12 cellular contexts compared by ENCODE assay signal in the genomic region with DNA sequence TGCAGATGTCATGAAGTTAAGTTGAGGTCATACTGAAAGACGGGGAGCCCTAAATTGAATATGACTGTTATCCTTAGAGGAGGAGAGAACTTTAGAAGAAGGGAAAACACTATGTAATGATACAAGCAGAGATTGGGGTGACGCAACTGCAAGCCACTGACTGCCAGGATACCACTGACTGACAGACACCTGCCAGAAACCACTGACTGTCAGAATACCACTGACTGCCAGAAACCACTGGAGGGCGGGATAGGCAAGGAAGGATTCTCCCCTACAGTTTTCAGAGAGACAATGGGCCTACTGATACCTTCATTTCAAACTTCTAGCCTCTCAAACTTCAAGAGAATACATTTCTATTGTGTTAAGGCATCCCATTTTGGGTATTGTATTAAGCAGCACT.
DNase-seq lines count a peak whose midpoint lies in the region; ATAC-seq, FAIRE-seq and TF ChIP-seq lines count a peak whose summit lies in the region.
"Had no signal": no experiment of that assay in that cellular context is flagged by ENCODE, and none has a peak within 500 bp of the region (broad histone marks: within the 10 kb centered on the region; RNA-seq: fewer than 3 reads in every experiment).

No MANE protein-coding gene starts in this region.

- 71% methylated on average over 3 of the region's 3 CpGs; no CpG with 5 or more reads in 1 of the 2 experiments for WGBS in H1 (ENCODE audit: extremely low coverage in 1 of 2, insufficient coverage in 1 of 2, insufficient read length in 1 of 2, insufficient replicate concordance in 2 of 2, low coverage in 1 of 2, low lambda C conversion rate in 2 of 2, missing lambda C conversion rate in 1 of 2), 2 experiments
- WGBS in body of pancreas, 2 donors: 36 to 52% methylated on average over 3 of the region's 3 CpGs

- CTCF ChIA-PET in H1 (lab: Charles Lee; ENCODE audit: partially characterized antibody): interaction anchor here (0.7 to 2.5 kb wide), 6 partner anchors 61 to 187 kb away, joined by 3 to 18 read pairs (median 6); no protein-coding TSS in a partner anchor

- no peak overlapping the region for H2BK20ac ChIP-seq in H1 (ENCODE audit: low read length)

- TF ChIP-seq EP300 in H1 (IDR thresholded peaks at IDR 0.05; ENCODE audit: borderline replicate concordance in 1 of 2, low read depth in 2 of 2, low read length in 2 of 2): no peak

- no peak overlapping the region for H2BK5ac ChIP-seq in H1 (ENCODE audit: low read depth, low read length)

- no peak overlapping the region for H3K4ac ChIP-seq in H1 (replicated peaks; ENCODE audit: insufficient read length, low read depth, low read length)

- no peaks in the 10 kb centered on the region for H3K79me2 ChIP-seq in H1 (ENCODE audit: control insufficient read depth in 1 of 2, insufficient read depth in 2 of 2, low read length in 2 of 2)

- H4K91ac ChIP-seq in H1 (replicated peaks; ENCODE audit: insufficient read length, low read length): no peak overlapping the region

- no peaks in the 10 kb centered on the region for H4K20me1 ChIP-seq in H1 (replicated peaks in 1 of 2; ENCODE audit: control insufficient read depth in 1 of 2, insufficient read depth in 2 of 2, low read length in 2 of 2)

- H3K9me3 ChIP-seq in H1 (ENCODE audit: insufficient read depth in 2 of 2, low read depth in 1 of 2, low read length in 1 of 2): no peaks in the 10 kb centered on the region
- no peaks in the 10 kb centered on the region for H3K9me3 ChIP-seq in body of pancreas
- H3K9me3 ChIP-seq: SJCRH30 had no signal

- no peak for TF ChIP-seq POLR2A in H1 (IDR thresholded peaks at IDR 0.05; ENCODE audit: control extremely low read depth in 1 of 2, low read depth in 2 of 2, low read length in 2 of 2)
- no peak for TF ChIP-seq POLR2A in GM12892 (IDR thresholded peaks at IDR 0.05; ENCODE audit: low read depth, low read length)
- TF ChIP-seq POLR2A in body of pancreas (IDR thresholded peaks at IDR 0.05): no peak

- no peaks in the 10 kb centered on the region for H3K27me3 ChIP-seq in H1 (replicated peaks in 1 of 4; ENCODE audit: control insufficient read depth in 3 of 4, extremely low read depth in 1 of 4, insufficient read depth in 3 of 4, low read length in 3 of 4)
- no peaks in the 10 kb centered on the region for H3K27me3 ChIP-seq in body of pancreas
- H3K27me3 ChIP-seq: SJCRH30 had no signal

- no peak overlapping the region for H3K14ac ChIP-seq in H1 (ENCODE audit: insufficient read length)

- TF ChIP-seq RAD21 in H1 (IDR thresholded peaks at IDR 0.05 in 1 of 2, conservative IDR thresholded peaks at IDR 0.05 in 1 of 2; ENCODE audit: low read depth in 2 of 2, low read length in 2 of 2): peak; percentile 95 to 96

- no peak overlapping the region for H3K4me3 ChIP-seq in H1 (ENCODE audit: extremely low read depth in 1 of 4, insufficient read depth in 2 of 4, low read depth in 3 of 4, low read length in 4 of 4)
- H3K4me3 ChIP-seq in body of pancreas: no peak overlapping the region
- H3K4me3 ChIP-seq: SJCRH30 had no signal

- peak; percentile 17 for DNase-seq in NCI-H1092 treated with DMSO at 0.1 percent for 48 hours (lab: John Stamatoyannopoulos, UW)
- DNase-seq in NCI-H1092 (lab: John Stamatoyannopoulos, UW): no peak
- peak; percentile 1 for DNase-seq in NCI-H1105 (lab: John Stamatoyannopoulos, UW)
- peak in 1 of 2 experiments; percentile 19 for DNase-seq in H1 (ENCODE audit: low read depth in 1 of 2, low spot score in 2 of 2)
- peak; percentile 72 for DNase-seq in renal cortical epithelial cell (ENCODE audit: low read depth)
- DNase-seq in GM12892 (ENCODE audit: insufficient read length): no peak
- DNase-seq in body of pancreas: no peak
- DNase-seq: activated T-cell treated with anti-CD3 and anti-CD28 coated beads, Interleukin-2, amount 50 U/mL, for 24 hours; retina had no signal

- H3K79me1 ChIP-seq in H1 (ENCODE audit: low read depth, low read length): no peaks in the 10 kb centered on the region

- H4K8ac ChIP-seq in H1 (ENCODE audit: extremely low read depth, insufficient read depth, low read length): no peak overlapping the region

- FAIRE-seq in H1 (lab: Jason Lieb, UNC) (peak; percentile 72), GM12892 (lab: Jason Lieb, UNC) (no peak)
- FAIRE-seq: A204.1 had no signal

- no peaks in the 10 kb centered on the region for H3K36me3 ChIP-seq in H1 (ENCODE audit: control insufficient read depth in 2 of 4, insufficient read depth in 4 of 4, low read length in 3 of 4)
- H3K36me3 ChIP-seq in body of pancreas (replicated peaks in 1 of 2; ENCODE audit: insufficient read depth in 1 of 2, low read depth in 2 of 2): no peaks in the 10 kb centered on the region
- H3K36me3 ChIP-seq: SJCRH30 had no signal

- no peak overlapping the region for H4K5ac ChIP-seq in H1 (ENCODE audit: insufficient read length, low read depth, low read length)

- ATAC-seq in HG03439 (IDR thresholded peaks at IDR 0.05; ENCODE audit: unreplicated experiment) (no peak), body of pancreas (no peak)

- no peaks in the 10 kb centered on the region for H3K4me1 ChIP-seq in H1 (replicated peaks in 1 of 4; ENCODE audit: control insufficient read depth in 3 of 4, insufficient read depth in 4 of 4, low read length in 3 of 4)
- H3K4me1 ChIP-seq in body of pancreas: no peaks in the 10 kb centered on the region
- H3K4me1 ChIP-seq: SJCRH30 had no signal

- no peak overlapping the region for H3K23ac ChIP-seq in H1 (ENCODE audit: insufficient read length)

- no peak overlapping the region for H3K56ac ChIP-seq in H1 (replicated peaks; ENCODE audit: insufficient read length, low read depth, low read length)

- H3K18ac ChIP-seq in H1 (ENCODE audit: extremely low read depth, low read length): no peak overlapping the region

- no peak overlapping the region for H2BK15ac ChIP-seq in H1 (ENCODE audit: low read length)

- no peak overlapping the region for H2BK12ac ChIP-seq in H1 (ENCODE audit: low read depth, low read length)

- intact Hi-C loops in body of pancreas (cut with DNase I): no loop called here

- H2AK5ac ChIP-seq in H1 (ENCODE audit: low read depth, low read length): no peak overlapping the region

- no peaks in the 10 kb centered on the region for H3K23me2 ChIP-seq in H1 (ENCODE audit: low read depth, low read length)

- no peak overlapping the region for H3K4me2 ChIP-seq in H1 (ENCODE audit: insufficient read depth in 1 of 2, low read depth in 2 of 2, low read length in 2 of 2)

- TF ChIP-seq CTCF in H1 (IDR thresholded peaks at IDR 0.05; ENCODE audit: control extremely low read depth in 1 of 3, insufficient read depth in 1 of 3, low read depth in 1 of 3, low read length in 3 of 3): peak; percentile 56 to 86 (median 80)
- no peak for TF ChIP-seq CTCF in body of pancreas (IDR thresholded peaks at IDR 0.05)

- H3K27ac ChIP-seq in H1 (ENCODE audit: low read depth, low read length) (no peak overlapping the region), body of pancreas (no peak overlapping the region)
- H3K27ac ChIP-seq: SJCRH30 had no signal

- H2BK120ac ChIP-seq in H1 (replicated peaks; ENCODE audit: low read depth, low read length): no peak overlapping the region

- no peak overlapping the region for H3K9ac ChIP-seq in H1 (replicated peaks in 1 of 4; ENCODE audit: extremely low read depth in 1 of 4, low read depth in 3 of 4, low read length in 3 of 4)

- POLR2A ChIA-PET in H1 (lab: Charles Lee; ENCODE audit: partially characterized antibody): no interaction called here

- H2AFZ ChIP-seq in H1 (ENCODE audit: low read length): no peak overlapping the region

TF ChIP-seq in H1, 55 proteins besides CTCF, POLR2A, EP300 and RAD21:
- TF ChIP-seq TEAD4 (IDR thresholded peaks at IDR 0.05; ENCODE audit: low read depth, low read length) (peak; percentile 41; the same call in 1 of the 2 replicates), CEBPB (IDR thresholded peaks at IDR 0.05; ENCODE audit: low read depth, low read length) (peak; percentile 89), EGR1 (IDR thresholded peaks at IDR 0.05; ENCODE audit: borderline replicate concordance, low read depth, low read length) (0 out of 2 replicates have a peak, but pooled peaks have one; percentile 15), JUN (IDR thresholded peaks at IDR 0.05; ENCODE audit: low read depth, low read length) (no peak)

Comparison
In these comparisons a context has a peak if more than half of its experiments do, and no peak if none do; other contexts are left out.
1. DNase-seq: peak in NCI-H1092 treated with DMSO at 0.1 percent for 48 hours (single experiment), NCI-H1105 (single experiment) and renal cortical epithelial cell (single experiment); none in NCI-H1092 (single experiment), GM12892 (single experiment) and body of pancreas (0 of 4).
2. CTCF ChIP-seq: peak in H1 (3 of 3); none in body of pancreas (0 of 7).